In the genomic region with DNA sequence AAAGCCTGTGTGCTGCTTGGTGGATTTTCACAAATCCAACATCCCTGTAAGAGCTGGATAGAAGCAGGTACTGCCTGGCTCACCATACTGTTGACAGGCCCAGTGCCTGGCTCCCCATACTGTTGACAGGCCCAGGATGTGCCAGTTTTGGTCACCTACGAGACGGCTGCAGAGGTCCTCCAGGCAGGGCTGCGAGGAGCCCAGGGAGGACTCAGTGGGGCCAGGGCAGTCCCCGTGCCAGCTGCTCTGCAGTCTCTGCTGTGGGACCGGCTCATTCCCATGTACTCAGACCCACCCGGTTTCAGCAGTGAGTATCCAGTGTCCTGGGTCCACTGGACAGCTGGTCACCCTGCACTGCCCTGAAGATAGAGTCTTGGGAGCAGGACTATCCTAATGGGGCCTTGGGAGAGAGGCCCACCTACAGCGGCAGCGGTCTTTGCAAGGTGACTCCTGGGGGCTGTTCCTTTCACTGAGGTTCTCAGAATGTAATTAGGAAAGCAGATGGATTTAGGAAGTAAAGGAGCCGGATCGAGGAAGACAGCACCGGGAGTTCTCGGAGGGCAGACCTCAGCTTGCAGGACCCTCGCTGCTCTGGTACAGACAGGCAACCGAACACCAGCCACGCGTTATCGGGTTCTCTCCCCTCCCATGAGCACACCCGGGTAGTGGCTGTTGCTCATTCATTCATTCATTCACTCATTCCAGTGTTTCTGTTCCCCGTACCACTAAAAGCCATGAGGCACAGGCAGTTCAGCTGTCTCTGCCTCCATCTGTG, we compare ENCODE assay signal across 21 cellular contexts.
DNase-seq lines count a peak whose midpoint lies in the region; ATAC-seq and TF ChIP-seq lines count a peak whose summit lies in the region.
"Had no signal": no experiment of that assay in that cellular context is flagged by ENCODE, and none has a peak within 500 bp of the region (broad histone marks: within the 10 kb centered on the region; RNA-seq: fewer than 3 reads in every experiment).

No MANE protein-coding gene starts in this region.

- peak overlapping the region; percentile 66 for H3K27ac Mint-ChIP-seq in WTC11
- H3K27ac Mint-ChIP-seq in CD4-positive, alpha-beta T cell: no peak overlapping the region
- H3K27ac Mint-ChIP-seq: dendritic cell treated with granulocyte-macrophage colony-stimulating factor and Interleukin-4, amounts not matched to agents 40 ng/mL and 50 ng/mL, for 4 days; naive thymus-derived CD4-positive, alpha-beta T cell had no signal

- no peaks in the 10 kb centered on the region for H3K27me3 ChIP-seq in HUES64 (ENCODE audit: insufficient read depth, low read length)
- no peaks in the 10 kb centered on the region for H3K27me3 ChIP-seq in right cardiac atrium (ENCODE audit: control insufficient read depth, insufficient read depth)
- no peaks in the 10 kb centered on the region for H3K27me3 ChIP-seq in CD4-positive, alpha-beta T cell (ENCODE audit: control insufficient read depth, insufficient read depth, low read length)
- H3K27me3 ChIP-seq: upper lobe of left lung had no signal

- no peak for DNase-seq in WTC11 (ENCODE audit: low spot score)
- peak in 2 of 3 donors; percentile 5 to 23 for DNase-seq in right cardiac atrium
- peak; percentile 62 for DNase-seq in posterior vena cava (ENCODE audit: low spot score)
- DNase-seq in activated gamma-delta T cell (lab: John Stamatoyannopoulos, UW): no peak
- no peak for DNase-seq in CD4-positive, alpha-beta T cell
- DNase-seq in inferior parietal cortex (ENCODE audit: extremely low spot score): no peak
- DNase-seq: activated CD4-positive, alpha-beta T cell treated with anti-CD3 and anti-CD28 coated beads for 48 hours; activated naive CD4-positive, alpha-beta T cell; activated T-cell treated with anti-CD3 and anti-CD28 coated beads, Interleukin-2, amount 50 U/mL, for 4 hours; CD4-positive, CD25-positive, alpha-beta regulatory T cell; kidney glomerular epithelial cell; naive thymus-derived CD4-positive, alpha-beta T cell; stimulated activated CD8-positive, alpha-beta memory T cell treated with anti-CD3 and anti-CD28 coated beads, Interleukin-4, amount 100 ng/mL, for 48 hours; T-helper 2 cell; upper lobe of left lung had no signal

- H3K9me3 Mint-ChIP-seq in WTC11: no peaks in the 10 kb centered on the region
- H3K9me3 Mint-ChIP-seq in CD4-positive, alpha-beta T cell: no peaks in the 10 kb centered on the region
- H3K9me3 Mint-ChIP-seq: activated T-cell treated with anti-CD3 and anti-CD28 coated beads, Interleukin-2, amount 50 U/mL, for 4 hours; dendritic cell treated with granulocyte-macrophage colony-stimulating factor and Interleukin-4, amounts not matched to agents 40 ng/mL and 50 ng/mL, for 4 days had no signal

- WGBS in HUES64: 91% methylated on average over 19 of the region's 19 CpGs
- WGBS in right cardiac atrium: 85% methylated on average over 19 of the region's 19 CpGs

- no peak for TF ChIP-seq CTCF in WTC11 (IDR thresholded peaks at IDR 0.05)
- TF ChIP-seq CTCF in CD4-positive, alpha-beta T cell (IDR thresholded peaks at IDR 0.05): no peak

- POLR2A ChIA-PET in WTC11 (lab: Charles Lee): no interaction called here
- POLR2A ChIA-PET in CD4-positive, alpha-beta T cell (lab: Charles Lee): no interaction called here

- ATAC-seq in WTC11: no peak; the same call in 1 of the 2 replicates
- no peak for ATAC-seq in right cardiac atrium
- no peak for ATAC-seq in CD4-positive, alpha-beta T cell (ENCODE audit: poor library complexity)
- no peak for ATAC-seq in GM18907 (IDR thresholded peaks at IDR 0.05; ENCODE audit: unreplicated experiment)
- ATAC-seq: activated T-cell treated with anti-CD3 and anti-CD28 coated beads, Interleukin-2, amount 50 U/mL, for 4 hours; naive thymus-derived CD4-positive, alpha-beta T cell; SK-N-SH treated with all-trans-retinoic acid at 6 μM for 48 hours had no signal

- H3K4me1 ChIP-seq in HUES64 (ENCODE audit: insufficient read depth, low read length) (peaks cover 3% of the 10 kb centered on the region; the same call in 1 of the 2 replicates), right cardiac atrium (ENCODE audit: control insufficient read depth, insufficient read depth, low read length) (peaks cover 2% of the 10 kb centered on the region)
- H3K4me1 ChIP-seq: parathyroid adenoma, upper lobe of left lung had no signal

- no peak overlapping the region for H3K27ac ChIP-seq in HUES64 (ENCODE audit: low read depth, low read length)
- no peak overlapping the region for H3K27ac ChIP-seq in right cardiac atrium (ENCODE audit: low read length)
- no peak overlapping the region for H3K27ac ChIP-seq in CD4-positive, alpha-beta T cell (ENCODE audit: low read depth, low read length)
- H3K27ac ChIP-seq: parathyroid adenoma, RWPE1, upper lobe of left lung had no signal

- H3K27me3 Mint-ChIP-seq in WTC11 (ENCODE audit: low read depth): no peaks in the 10 kb centered on the region
- peaks cover 10% of the 10 kb centered on the region for H3K27me3 Mint-ChIP-seq in CD4-positive, alpha-beta T cell
- H3K27me3 Mint-ChIP-seq: CD4-positive, CD25-positive, alpha-beta regulatory T cell; dendritic cell treated with granulocyte-macrophage colony-stimulating factor and Interleukin-4, amounts not matched to agents 40 ng/mL and 50 ng/mL, for 4 days had no signal

- peaks cover 14% of the 10 kb centered on the region for H3K4me1 Mint-ChIP-seq in WTC11
- H3K4me1 Mint-ChIP-seq in CD4-positive, alpha-beta T cell (ENCODE audit: low read depth): no peaks in the 10 kb centered on the region
- H3K4me1 Mint-ChIP-seq: CD4-positive, CD25-positive, alpha-beta regulatory T cell had no signal

- CTCF ChIA-PET in WTC11 (lab: Charles Lee): interaction anchor here (0.9 to 1.5 kb wide), 17 partner anchors 9 to 292 kb away, joined by 3 to 10 read pairs (median 4); no protein-coding TSS in a partner anchor
- CTCF ChIA-PET in CD4-positive, alpha-beta T cell (lab: Charles Lee): no interaction called here

- peak overlapping the region; percentile 9; the same call in 1 of the 2 replicates for H3K9ac ChIP-seq in HUES64 (ENCODE audit: low read depth, low read length)
- H3K9ac ChIP-seq: parathyroid adenoma had no signal

- H3K36me3 ChIP-seq in HUES64 (ENCODE audit: insufficient read depth, low read length): no peaks in the 10 kb centered on the region
- H3K36me3 ChIP-seq: upper lobe of left lung had no signal

- H3K4me3 ChIP-seq in HUES64 (ENCODE audit: low read length) (no peak overlapping the region), right cardiac atrium (ENCODE audit: low read length) (no peak overlapping the region)
- H3K4me3 ChIP-seq: upper lobe of left lung had no signal

- intact Hi-C loops in right cardiac atrium (cut with DNase I): no loop called here
- intact Hi-C loops in posterior vena cava (cut with DNase I): loop anchor here in 1 of 2 donors (5.0 kb wide), 1 partner anchor 1832 kb away; no protein-coding TSS in a partner anchor
- intact Hi-C loops in CD4-positive, alpha-beta T cell (cut with DNase I, micrococcal nuclease): no loop called here

- H3K9me3 ChIP-seq in HUES64 (ENCODE audit: insufficient read depth, low read depth, low read length) (no peaks in the 10 kb centered on the region), right cardiac atrium (ENCODE audit: control insufficient read depth, low read length) (no peaks in the 10 kb centered on the region)
- H3K9me3 ChIP-seq in CD4-positive, alpha-beta T cell (ENCODE audit: control insufficient read depth, low read length): no peaks in the 10 kb centered on the region
- H3K9me3 ChIP-seq: upper lobe of left lung had no signal

- H3K36me3 Mint-ChIP-seq in WTC11: no peaks in the 10 kb centered on the region
- H3K36me3 Mint-ChIP-seq in CD4-positive, alpha-beta T cell (ENCODE audit: low read depth): no peaks in the 10 kb centered on the region
- H3K36me3 Mint-ChIP-seq: CD4-positive, CD25-positive, alpha-beta regulatory T cell; naive thymus-derived CD4-positive, alpha-beta T cell had no signal

- no peak overlapping the region for H3K4me3 Mint-ChIP-seq in WTC11
- H3K4me3 Mint-ChIP-seq in CD4-positive, alpha-beta T cell: no peak overlapping the region
- H3K4me3 Mint-ChIP-seq: activated T-cell treated with anti-CD3 and anti-CD28 coated beads, Interleukin-2, amount 50 U/mL, for 4 hours; CD4-positive, CD25-positive, alpha-beta regulatory T cell; dendritic cell treated with granulocyte-macrophage colony-stimulating factor and Interleukin-4, amounts not matched to agents 40 ng/mL and 50 ng/mL, for 4 days; naive thymus-derived CD4-positive, alpha-beta T cell had no signal

TF ChIP-seq in WTC11, 78 proteins besides CTCF, POLR2A, EP300 and RAD21:
- TF ChIP-seq OVOL2 (CRISPR knock-in tag; IDR thresholded peaks at IDR 0.05; ENCODE audit: borderline replicate concordance): no peak
- TF ChIP-seq ELF4 (CRISPR knock-in tag; IDR thresholded peaks at IDR 0.05; ENCODE audit: low read depth): no peak
- TF ChIP-seq KAT7 (CRISPR knock-in tag; IDR thresholded peaks at IDR 0.05; ENCODE audit: borderline replicate concordance): no peak
- no peak for TF ChIP-seq CREB1 (CRISPR knock-in tag; IDR thresholded peaks at IDR 0.05)
- no peak for TF ChIP-seq RORB (CRISPR knock-in tag; IDR thresholded peaks at IDR 0.05)
- TF ChIP-seq ZNF671 (CRISPR knock-in tag; IDR thresholded peaks at IDR 0.05): no peak
- TF ChIP-seq NR2C2 (CRISPR knock-in tag; IDR thresholded peaks at IDR 0.05): no peak
- TF ChIP-seq SP1 (CRISPR knock-in tag; conservative IDR thresholded peaks at IDR 0.05): no peak
- no peak for TF ChIP-seq ZNF263 (CRISPR knock-in tag; IDR thresholded peaks at IDR 0.05; ENCODE audit: low read depth)

Comparison
In these comparisons a context has a peak if more than half of its experiments do, and no peak if none do; other contexts are left out.
1. DNase-seq: peak in right cardiac atrium (2 of 3) and posterior vena cava (single experiment); none in WTC11 (single experiment), activated gamma-delta T cell (single experiment), CD4-positive, alpha-beta T cell (0 of 10) and inferior parietal cortex (single experiment).